ENCODE assay signal across 8 cellular contexts in genomic region chr11:113314389-113315301, GRCh38. TPM values are rescaled to one million over a fixed set of nuclear protein-coding genes. Genes with fewer than 3 reads are reported as not detected.
DNase-seq lines count a peak whose midpoint lies in the region; ATAC-seq lines count a peak whose summit lies in the region.

Gene TTC12, plus strand, starts transcription at chr11:113314583. Its CDS starts 1,675 bp downstream, at chr11:113316258.

- DNase-seq in GM03348 (ENCODE audit: low spot score) (peak; percentile 12), HCEC 1CT (peak; percentile 87), MV-4-11 (lab: John Stamatoyannopoulos, UW) (peak; percentile 85), right cardiac atrium (peak; percentile 94 to 98 (median 98)), pulmonary artery endothelial cell (ENCODE audit: low read depth, low spot score) (peak; percentile 44)

- H3K27me3 ChIP-seq in right cardiac atrium (ENCODE audit: control insufficient read depth, insufficient read depth), result no peaks in the 10 kb centered on the region

- intact Hi-C loops in T-helper 1 cell treated with Interleukin-12 subunit alpha and Interleukin-12 subunit beta and Interleukin-4 antibody, amounts not matched to agents 30 ng/mL and 1 ng/mL, for 36 hours (cut with micrococcal nuclease), result loop anchor here (1.0 to 10.0 kb wide), 15 partner anchors 25 to 1710 kb away; partner anchors contain the start of genes C11orf71, CFAP68, DIXDC1 and FDXACB1
- intact Hi-C loops in right cardiac atrium (cut with DNase I), result no loop called here

- H3K27ac ChIP-seq in angular gyrus (ENCODE audit: low read depth, low read length), result peak within 1 kb of the TSS; percentile 42
- H3K27ac ChIP-seq in right cardiac atrium (ENCODE audit: low read length), result peak within 1 kb of the TSS; percentile 84
- peak within 1 kb of the TSS; percentile 88 for H3K27ac ChIP-seq in urinary bladder (ENCODE audit: low read depth)

- H3K4me3 ChIP-seq in right cardiac atrium (ENCODE audit: low read length) (peak within 1 kb of the TSS; percentile 84), urinary bladder (ENCODE audit: low read depth, low read length) (peak within 1 kb of the TSS; percentile 59)

- H3K9me3 ChIP-seq in right cardiac atrium (ENCODE audit: control insufficient read depth, low read length), result no peaks in the 10 kb centered on the region

- peak; percentile 100 for ATAC-seq in right cardiac atrium

- 4% methylated on average over 64 of the region's 64 CpGs for WGBS in right cardiac atrium
- WGBS in urinary bladder, result 3% methylated on average over 64 of the region's 64 CpGs

- H3K36me3 ChIP-seq in urinary bladder (ENCODE audit: insufficient read depth), result no peaks in the 10 kb centered on the region

- no peaks in the 10 kb centered on the region for H3K4me1 ChIP-seq in right cardiac atrium (ENCODE audit: control insufficient read depth, insufficient read depth, low read length)
- no peaks in the 10 kb centered on the region for H3K4me1 ChIP-seq in urinary bladder (ENCODE audit: insufficient read depth)

RNA-seq across cellular contexts. Expression of gene TTC12, which starts in this region (rescaled TPM):
- 8.0 and 11.0 TPM in 2 replicates for total RNA-seq in T-helper 1 cell treated with Interleukin-12 subunit alpha and Interleukin-12 subunit beta and Interleukin-4 antibody, amounts not matched to agents 30 ng/mL and 1 ng/mL, for 36 hours
- total RNA-seq in right cardiac atrium, result 10 to 100 TPM in 2 of 4 donors, 1 to 10 TPM in 2; 5.0 to 10.9 (median 7.9) TPM
- 5.0 TPM for polyA plus RNA-seq in right cardiac atrium
- total RNA-seq in pulmonary artery endothelial cell, result 3.5 and 6.3 TPM in 2 replicates
- total RNA-seq in urinary bladder, result 27.7 TPM
- polyA plus RNA-seq in urinary bladder, result 12.0 TPM

Comparison
In these comparisons a context has a peak if more than half of its experiments do, and no peak if none do; other contexts are left out.
1. Peak in every context shown above with its lines: DNase-seq, ATAC-seq, H3K4me3 ChIP-seq and H3K27ac ChIP-seq.
2. DNase-seq: peak in every context shown above with its lines; median percentile 98 in right cardiac atrium; 87 in HCEC 1CT; 85 in MV-4-11; 44 in pulmonary artery endothelial cell; 12 in GM03348.